In the genomic region with DNA sequence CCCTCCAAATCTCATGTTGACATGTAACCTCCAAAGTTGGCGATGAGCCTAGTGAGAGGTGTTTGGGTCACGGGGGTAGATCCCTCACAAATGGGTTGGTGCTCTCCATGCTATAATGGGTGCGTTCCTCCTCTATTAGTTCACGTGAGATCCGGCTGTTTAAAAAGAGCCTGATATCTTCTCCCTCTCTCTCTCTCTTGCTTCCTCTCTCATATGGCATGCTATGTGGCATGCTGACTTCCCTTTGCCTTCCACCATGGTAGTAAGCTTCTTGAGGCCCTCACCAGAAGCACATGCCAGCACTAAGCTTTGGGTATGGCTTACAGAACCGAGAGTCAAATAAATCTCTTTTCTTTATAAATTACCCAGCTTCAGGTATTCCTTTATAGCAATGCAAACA, we compare ENCODE assay signal across 29 cellular contexts.
"Had no signal": no experiment of that assay in that cellular context is flagged by ENCODE, and none has a peak within 500 bp of the region (broad histone marks: within the 10 kb centered on the region; RNA-seq: fewer than 3 reads in every experiment).

No MANE protein-coding gene starts in this region.

- H3K27ac Mint-ChIP-seq: natural killer cell; nephron; neural progenitor cell; progenitor cell of endocrine pancreas; stimulated activated effector memory CD8-positive, alpha-beta T cell treated with anti-CD3 and anti-CD28 coated beads, Interleukin-12 subunit alpha, Interleukin-12 subunit beta, amount 100 ng/mL, for 72 hours; stimulated activated naive B cell treated with anti-CD40 and anti-IgM and Interleukin-4, amounts not matched to agents 10 μg/mL and 1 μg/mL and 100 μg/mL, for 72 hours; stimulated activated naive CD8-positive, alpha-beta T cell treated with anti-CD3 and anti-CD28 coated beads, Interleukin-15, amount 100 ng/mL, for 72 hours; type B pancreatic cell had no signal

- H3K4me3 ChIP-seq: neural progenitor cell, ovary, psoas muscle, right lobe of liver, sigmoid colon, suprapubic skin, testis, tibial artery, transverse colon, upper lobe of right lung, uterus had no signal

- H3K27ac ChIP-seq: neural progenitor cell, ovary, parathyroid adenoma, psoas muscle, right lobe of liver, sigmoid colon, suprapubic skin, testis, tibial artery, transverse colon, upper lobe of right lung, uterus had no signal

- H3K36me3 Mint-ChIP-seq: natural killer cell; neural progenitor cell; stimulated activated effector memory CD8-positive, alpha-beta T cell treated with anti-CD3 and anti-CD28 coated beads, Interleukin-12 subunit alpha, Interleukin-12 subunit beta, amount 100 ng/mL, for 72 hours; type B pancreatic cell had no signal

- H3K9me3 Mint-ChIP-seq: natural killer cell; nephron; neural progenitor cell; stimulated activated effector memory CD8-positive, alpha-beta T cell treated with anti-CD3 and anti-CD28 coated beads, Interleukin-12 subunit alpha, Interleukin-12 subunit beta, amount 100 ng/mL, for 72 hours; stimulated activated naive B cell treated with anti-CD40 and anti-IgM and Interleukin-4, amounts not matched to agents 10 μg/mL and 1 μg/mL and 100 μg/mL, for 72 hours; stimulated activated naive CD8-positive, alpha-beta T cell treated with anti-CD3 and anti-CD28 coated beads, Interleukin-15, amount 100 ng/mL, for 72 hours; type B pancreatic cell had no signal

- H3K27me3 Mint-ChIP-seq: progenitor cell of endocrine pancreas; stimulated activated naive B cell treated with anti-CD40 and anti-IgM and Interleukin-4, amounts not matched to agents 10 μg/mL and 1 μg/mL and 100 μg/mL, for 72 hours; stimulated activated naive CD8-positive, alpha-beta T cell treated with anti-CD3 and anti-CD28 coated beads, Interleukin-15, amount 100 ng/mL, for 72 hours; type B pancreatic cell had no signal

- H3K4me3 Mint-ChIP-seq: natural killer cell; nephron; neural progenitor cell; stimulated activated effector memory CD8-positive, alpha-beta T cell treated with anti-CD3 and anti-CD28 coated beads, Interleukin-12 subunit alpha, Interleukin-12 subunit beta, amount 100 ng/mL, for 72 hours; stimulated activated naive B cell treated with anti-CD40 and anti-IgM and Interleukin-4, amounts not matched to agents 10 μg/mL and 1 μg/mL and 100 μg/mL, for 72 hours; stimulated activated naive CD8-positive, alpha-beta T cell treated with anti-CD3 and anti-CD28 coated beads, Interleukin-15, amount 100 ng/mL, for 72 hours; type B pancreatic cell had no signal

- H3K4me1 Mint-ChIP-seq: natural killer cell; nephron; neural progenitor cell; stimulated activated effector memory CD8-positive, alpha-beta T cell treated with anti-CD3 and anti-CD28 coated beads, Interleukin-12 subunit alpha, Interleukin-12 subunit beta, amount 100 ng/mL, for 72 hours; stimulated activated naive B cell treated with anti-CD40 and anti-IgM and Interleukin-4, amounts not matched to agents 10 μg/mL and 1 μg/mL and 100 μg/mL, for 72 hours; stimulated activated naive CD8-positive, alpha-beta T cell treated with anti-CD3 and anti-CD28 coated beads, Interleukin-15, amount 100 ng/mL, for 72 hours had no signal

- DNase-seq: natural killer cell; occipital lobe; ovary; posterior cingulate gyrus; psoas muscle; right cardiac atrium; right lobe of liver; sigmoid colon; small intestine; stimulated activated CD4-positive, alpha-beta T cell treated with anti-CD3 and anti-CD28 coated beads, Interleukin-15, amount 100 ng/mL, for 24 hours; stimulated activated CD4-positive, alpha-beta T cell treated with anti-CD3 and anti-CD28 coated beads, Interleukin-2, amount 100 ng/mL, for 24 hours; stimulated activated CD4-positive, alpha-beta T cell treated with anti-CD3 and anti-CD28 coated beads, Interleukin-2, amount 100 ng/mL, for 48 hours; stimulated activated CD4-positive, alpha-beta T cell treated with anti-CD3 and anti-CD28 coated beads, Interleukin-4, amount 100 ng/mL, for 24 hours; stimulated activated naive B cell treated with anti-CD40 and anti-IgM and Interleukin-4, amounts not matched to agents 10 μg/mL and 1 μg/mL and 100 μg/mL, for 72 hours; stimulated activated naive CD8-positive, alpha-beta T cell treated with anti-CD3 and anti-CD28 coated beads, Interleukin-15, amount 100 ng/mL, for 72 hours; stimulated activated naive CD8-positive, alpha-beta T cell treated with anti-CD3 and anti-CD28 coated beads, Interleukin-15, Interleukin-2, amounts not matched to agents 100 U/mL and 50 U/mL, for 24 hours; substantia nigra; testis; tibial artery; transverse colon; upper lobe of right lung; uterus had no signal

- H3K27me3 ChIP-seq: neural progenitor cell, ovary, right lobe of liver, sigmoid colon, suprapubic skin, testis, tibial artery, transverse colon, upper lobe of right lung, uterus had no signal

- ATAC-seq: natural killer cell; psoas muscle; right cardiac atrium; right lobe of liver; stimulated activated effector memory CD8-positive, alpha-beta T cell treated with anti-CD3 and anti-CD28 coated beads, Interleukin-12 subunit alpha, Interleukin-12 subunit beta, amount 100 ng/mL, for 72 hours; stimulated activated naive B cell treated with anti-CD40 and anti-IgM and Interleukin-4, amounts not matched to agents 10 μg/mL and 1 μg/mL and 100 μg/mL, for 72 hours; stimulated activated naive CD8-positive, alpha-beta T cell treated with anti-CD3 and anti-CD28 coated beads, Interleukin-15, amount 100 ng/mL, for 72 hours; stimulated activated naive CD8-positive, alpha-beta T cell treated with anti-CD3 and anti-CD28 coated beads, Interleukin-15, Interleukin-2, amounts not matched to agents 100 U/mL and 50 U/mL, for 24 hours had no signal
